15 cellular contexts compared by ENCODE assay signal in the genomic region with DNA sequence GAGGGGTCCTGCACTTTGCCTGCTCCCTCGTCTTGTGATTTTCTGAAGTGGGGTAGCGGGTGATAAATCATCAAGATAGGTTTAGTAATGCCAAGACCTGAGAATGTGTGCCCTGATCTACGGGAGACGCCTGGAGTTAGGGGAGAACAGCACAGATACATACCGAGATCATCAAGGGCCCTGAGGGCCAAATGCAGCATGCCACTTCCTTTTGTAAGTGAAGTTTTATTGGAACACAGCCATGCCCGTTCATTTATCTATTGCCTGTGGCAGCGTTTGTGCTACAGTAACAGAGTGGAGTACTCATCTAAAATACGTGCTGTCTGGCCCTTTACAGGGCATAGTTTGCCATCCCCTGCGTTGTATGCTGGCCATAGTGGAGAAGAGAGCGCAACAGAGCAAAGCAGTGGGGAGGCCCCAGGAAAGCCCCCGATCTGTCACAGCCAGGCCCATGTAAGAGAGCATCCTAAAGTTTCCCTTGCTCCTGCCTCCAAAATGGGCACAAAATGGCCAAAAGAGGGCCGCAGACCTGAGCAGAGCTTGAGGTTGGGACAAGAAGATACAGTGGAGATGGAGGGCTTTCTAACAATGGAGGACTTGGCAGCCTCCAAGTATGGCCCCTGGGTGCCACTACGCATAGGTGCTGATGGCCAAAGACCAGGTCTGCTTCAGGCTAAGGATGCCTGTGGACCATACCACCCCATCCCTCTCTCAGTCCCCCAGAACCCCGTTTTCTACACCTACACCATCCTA.
DNase-seq lines count a peak whose midpoint lies in the region; ATAC-seq and TF ChIP-seq lines count a peak whose summit lies in the region.
"Had no signal": no experiment of that assay in that cellular context is flagged by ENCODE, and none has a peak within 500 bp of the region (broad histone marks: within the 10 kb centered on the region; RNA-seq: fewer than 3 reads in every experiment).

No MANE protein-coding gene starts in this region.

- peak overlapping the region; percentile 38 for H3K4me3 ChIP-seq in OCI-LY3 (ENCODE audit: low read length)
- H3K4me3 ChIP-seq in upper lobe of left lung = no peak overlapping the region
- H3K4me3 ChIP-seq: heart left ventricle, left ventricle myocardium inferior, sigmoid colon, thyroid gland had no signal

- H3K9ac ChIP-seq in OCI-LY3 (ENCODE audit: low read length) = peak overlapping the region; percentile 69

- TF ChIP-seq CTCF in OCI-LY3 (IDR thresholded peaks at IDR 0.05; ENCODE audit: low read depth, low read length) (no peak), upper lobe of left lung (IDR thresholded peaks at IDR 0.05) (no peak)

- peaks cover 15% of the 10 kb centered on the region for H3K36me3 ChIP-seq in OCI-LY3 (replicated peaks; ENCODE audit: low read depth, low read length)
- no peaks in the 10 kb centered on the region for H3K36me3 ChIP-seq in upper lobe of left lung
- H3K36me3 ChIP-seq: heart left ventricle, left ventricle myocardium inferior, sigmoid colon, thyroid gland had no signal

- no peaks in the 10 kb centered on the region for H3K79me2 ChIP-seq in OCI-LY3 (ENCODE audit: low read length)

- peak overlapping the region; percentile 16; the same call in 1 of the 2 replicates for H2AFZ ChIP-seq in OCI-LY3 (ENCODE audit: low read depth, low read length)

- TF ChIP-seq POLR2A in upper lobe of left lung (IDR thresholded peaks at IDR 0.05) = no peak

- peak overlapping the region; percentile 76 for H3K4me2 ChIP-seq in OCI-LY3 (ENCODE audit: low read length)

- H4K20me1 ChIP-seq in OCI-LY3 (ENCODE audit: insufficient read depth, low read length) = no peaks in the 10 kb centered on the region

- H3K27ac ChIP-seq in OCI-LY3 (ENCODE audit: low read length) (peak overlapping the region; percentile 94), upper lobe of left lung (peak overlapping the region in 1 of 4 donors; percentile 14)
- H3K27ac ChIP-seq: left ventricle myocardium inferior, sigmoid colon, thyroid gland had no signal

- H3K27me3 Mint-ChIP-seq in activated T-cell treated with anti-CD3 and anti-CD28 coated beads, Interleukin-2, amount 50 U/mL, for 4 hours (ENCODE audit: low read depth) = peaks cover 3% of the 10 kb centered on the region
- H3K27me3 Mint-ChIP-seq in activated naive CD8-positive, alpha-beta T cell = peaks cover 2% of the 10 kb centered on the region
- H3K27me3 Mint-ChIP-seq in stimulated activated naive B cell treated with anti-CD40 and anti-IgM and Interleukin-4, amounts not matched to agents 10 μg/mL and 1 μg/mL and 100 μg/mL, for 72 hours = peaks cover 12 to 34% of the 10 kb centered on the region in 2 donors
- H3K27me3 Mint-ChIP-seq: CD4-positive, alpha-beta memory T cell had no signal

- H3K9me3 ChIP-seq in OCI-LY3 (ENCODE audit: insufficient read depth, low read length) = peaks cover 10% of the 10 kb centered on the region
- H3K9me3 ChIP-seq in upper lobe of left lung = no peaks in the 10 kb centered on the region
- H3K9me3 ChIP-seq: sigmoid colon, thyroid gland had no signal

- H3K4me3 Mint-ChIP-seq in activated T-cell treated with anti-CD3 and anti-CD28 coated beads, Interleukin-2, amount 50 U/mL, for 4 hours = peak overlapping the region; percentile 42
- peak overlapping the region; percentile 14 for H3K4me3 Mint-ChIP-seq in activated naive CD8-positive, alpha-beta T cell
- no peak overlapping the region for H3K4me3 Mint-ChIP-seq in stimulated activated naive B cell treated with anti-CD40 and anti-IgM and Interleukin-4, amounts not matched to agents 10 μg/mL and 1 μg/mL and 100 μg/mL, for 72 hours

- peaks cover 91% of the 10 kb centered on the region for H3K4me1 ChIP-seq in OCI-LY3 (ENCODE audit: low read length)
- H3K4me1 ChIP-seq in upper lobe of left lung = peaks cover 7 to 21% (median 11%) of the 10 kb centered on the region in 4 donors

- no peak for DNase-seq in activated T-cell treated with anti-CD3 and anti-CD28 coated beads, Interleukin-2, amount 50 U/mL, for 4 hours
- DNase-seq in activated T-cell treated with anti-CD3 and anti-CD28 coated beads, Interleukin-2, amount 50 U/mL, for 1 hour = no peak
- no peak for DNase-seq in stimulated activated naive B cell treated with anti-CD40 and anti-IgM and Interleukin-4, amounts not matched to agents 10 μg/mL and 1 μg/mL and 100 μg/mL, for 72 hours
- DNase-seq in retina = no peak
- DNase-seq in upper lobe of left lung = no peak
- DNase-seq: GDM1, heart left ventricle, left ventricle myocardium inferior, posterior cingulate gyrus, sigmoid colon, thyroid gland had no signal

- no peak for TF ChIP-seq EP300 in upper lobe of left lung (IDR thresholded peaks at IDR 0.05)

- peaks cover 5% of the 10 kb centered on the region for H3K36me3 Mint-ChIP-seq in activated T-cell treated with anti-CD3 and anti-CD28 coated beads, Interleukin-2, amount 50 U/mL, for 4 hours (ENCODE audit: insufficient read depth)
- H3K36me3 Mint-ChIP-seq in activated naive CD8-positive, alpha-beta T cell = peaks cover 5% of the 10 kb centered on the region
- H3K36me3 Mint-ChIP-seq in stimulated activated naive B cell treated with anti-CD40 and anti-IgM and Interleukin-4, amounts not matched to agents 10 μg/mL and 1 μg/mL and 100 μg/mL, for 72 hours = peaks cover 7 to 10% of the 10 kb centered on the region in 2 donors
- H3K36me3 Mint-ChIP-seq: CD4-positive, alpha-beta memory T cell had no signal

- 74 to 79% methylated on average over 14 of the region's 14 CpGs for WGBS in upper lobe of left lung, 2 donors

- ATAC-seq in activated T-cell treated with anti-CD3 and anti-CD28 coated beads, Interleukin-2, amount 50 U/mL, for 4 hours = peak in 1 of 2 donors; percentile 5
- ATAC-seq in stimulated activated naive B cell treated with anti-CD40 and anti-IgM and Interleukin-4, amounts not matched to agents 10 μg/mL and 1 μg/mL and 100 μg/mL, for 72 hours (replicated peaks) = no peak
- ATAC-seq in GM18520 (IDR thresholded peaks at IDR 0.05; ENCODE audit: unreplicated experiment) (no peak), upper lobe of left lung (ENCODE audit: low FRiP score in 2 of 2) (no peak)

- H3K4me1 Mint-ChIP-seq in activated T-cell treated with anti-CD3 and anti-CD28 coated beads, Interleukin-2, amount 50 U/mL, for 4 hours (ENCODE audit: low read depth) = peaks cover 66% of the 10 kb centered on the region
- peaks cover 54% of the 10 kb centered on the region for H3K4me1 Mint-ChIP-seq in activated naive CD8-positive, alpha-beta T cell (ENCODE audit: low read depth)
- peaks cover 47 to 62% of the 10 kb centered on the region in 2 donors for H3K4me1 Mint-ChIP-seq in stimulated activated naive B cell treated with anti-CD40 and anti-IgM and Interleukin-4, amounts not matched to agents 10 μg/mL and 1 μg/mL and 100 μg/mL, for 72 hours

- peak overlapping the region; percentile 81 for H3K27ac Mint-ChIP-seq in activated naive CD8-positive, alpha-beta T cell
- H3K27ac Mint-ChIP-seq in stimulated activated naive B cell treated with anti-CD40 and anti-IgM and Interleukin-4, amounts not matched to agents 10 μg/mL and 1 μg/mL and 100 μg/mL, for 72 hours = peak overlapping the region; percentile 38

- peaks cover 14% of the 10 kb centered on the region for H3K9me3 Mint-ChIP-seq in activated T-cell treated with anti-CD3 and anti-CD28 coated beads, Interleukin-2, amount 50 U/mL, for 4 hours
- H3K9me3 Mint-ChIP-seq in activated naive CD8-positive, alpha-beta T cell (ENCODE audit: low read depth) = peaks cover 7% of the 10 kb centered on the region
- H3K9me3 Mint-ChIP-seq in stimulated activated naive B cell treated with anti-CD40 and anti-IgM and Interleukin-4, amounts not matched to agents 10 μg/mL and 1 μg/mL and 100 μg/mL, for 72 hours = peaks cover 7 to 10% of the 10 kb centered on the region in 2 donors

- H3K27me3 ChIP-seq in OCI-LY3 (ENCODE audit: low read depth, low read length) (no peaks in the 10 kb centered on the region), upper lobe of left lung (no peaks in the 10 kb centered on the region)
- H3K27me3 ChIP-seq: sigmoid colon, thyroid gland had no signal

Comparison
In these comparisons a context has a peak if more than half of its experiments do, and no peak if none do; other contexts are left out.
1. H3K4me3 Mint-ChIP-seq: peak in activated T-cell treated with anti-CD3 and anti-CD28 coated beads, Interleukin-2, amount 50 U/mL, for 4 hours (single experiment) and activated naive CD8-positive, alpha-beta T cell (single experiment); none in stimulated activated naive B cell treated with anti-CD40 and anti-IgM and Interleukin-4, amounts not matched to agents 10 μg/mL and 1 μg/mL and 100 μg/mL, for 72 hours (0 of 2).